In the genomic region with DNA sequence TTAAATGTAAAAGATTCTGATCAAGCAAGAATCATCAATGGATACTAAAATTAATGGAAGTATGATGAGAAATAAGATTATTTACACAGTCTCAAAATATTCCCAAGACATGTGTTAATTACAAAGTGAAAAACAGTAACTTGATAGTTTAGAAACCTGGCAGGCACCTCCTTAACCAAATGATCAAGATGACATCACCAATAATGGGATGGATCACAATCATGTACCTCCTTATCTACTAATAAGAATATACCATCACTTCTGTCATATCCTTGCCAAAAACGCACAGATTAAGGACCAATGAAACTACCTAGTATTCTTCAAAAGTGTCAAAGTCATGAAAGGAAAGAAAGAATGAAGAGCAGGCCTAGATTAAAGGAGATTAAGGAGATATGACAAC, we compare ENCODE assay signal across 1 cellular context.
TF ChIP-seq lines count a peak whose summit lies in the region.

No MANE protein-coding gene starts in this region.

TF ChIP-seq in HepG2, 621 proteins besides CTCF, POLR2A, EP300 and RAD21:
- TF ChIP-seq ATF7 (IDR thresholded peaks at IDR 0.05) (peak; percentile 64), ATF7 (CRISPR knock-in tag; IDR thresholded peaks at IDR 0.05) (no peak), GPN1 (CRISPR knock-in tag; IDR thresholded peaks at IDR 0.05; ENCODE audit: borderline replicate concordance) (no peak)
